In the genomic region with DNA sequence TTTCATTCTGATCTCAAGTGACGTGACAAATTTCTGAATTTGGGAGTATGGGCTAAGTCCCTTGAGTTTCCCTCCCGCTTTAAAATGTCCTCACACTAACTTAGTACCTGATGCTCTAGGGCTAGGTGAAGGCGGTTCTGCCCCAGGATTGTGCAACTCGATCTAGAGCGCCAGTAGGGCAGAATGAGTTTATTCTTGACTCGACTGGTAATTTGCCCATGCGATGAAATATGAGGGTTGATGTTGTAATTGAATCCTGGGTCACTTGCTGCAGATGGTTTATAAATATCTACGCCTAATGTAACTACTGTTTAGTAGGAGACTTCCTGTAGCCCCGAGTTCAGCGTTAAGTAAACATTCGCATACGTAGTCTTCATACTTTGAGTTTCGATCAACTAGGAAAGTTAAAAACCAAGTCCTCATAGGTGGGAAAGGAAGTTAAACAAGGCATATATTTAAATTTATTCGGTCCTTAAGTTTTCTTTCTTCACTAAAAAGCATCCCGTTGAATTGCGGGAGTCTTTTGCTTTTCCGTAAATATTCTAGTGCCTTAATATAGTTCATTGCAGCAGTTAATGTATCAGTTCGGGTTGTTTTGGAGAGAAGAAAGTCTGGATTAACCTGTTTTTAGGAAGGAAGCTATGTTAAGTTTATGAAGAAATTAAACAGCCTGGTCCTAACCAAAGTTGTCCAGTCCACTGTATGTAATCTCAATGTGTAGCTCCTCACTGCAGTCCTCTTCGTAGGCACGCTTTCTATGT, we compare ENCODE assay signal across 8 cellular contexts. TPM values are rescaled to one million over a fixed set of nuclear protein-coding genes. Genes with fewer than 3 reads are reported as not detected.
DNase-seq lines count a peak whose midpoint lies in the region; ATAC-seq and TF ChIP-seq lines count a peak whose summit lies in the region.

No MANE protein-coding gene starts in this region.

- H3K4me3 ChIP-seq in Jurkat, Clone E6-1 (ENCODE audit: low read length): peak overlapping the region; percentile 94
- H3K4me3 ChIP-seq in neural progenitor cell: peak overlapping the region; percentile 82

- H3K27ac ChIP-seq in neural progenitor cell: peak overlapping the region; percentile 100

- peaks cover 14% of the 10 kb centered on the region for H3K36me3 Mint-ChIP-seq in T-helper 2 cell treated with Interferon-gamma antibody and Interleukin-4, amounts not matched to agents 5 μg/mL and 100 μg/mL, for 36 hours (ENCODE audit: low read depth)
- H3K36me3 Mint-ChIP-seq in neural progenitor cell: peaks cover 4% of the 10 kb centered on the region

- no peaks in the 10 kb centered on the region for H3K9me3 ChIP-seq in neural progenitor cell (ENCODE audit: low read depth)

- H3K27me3 ChIP-seq in neural progenitor cell: no peaks in the 10 kb centered on the region

- peak overlapping the region; percentile 94 for H3K4me3 Mint-ChIP-seq in T-helper 2 cell treated with Interferon-gamma antibody and Interleukin-4, amounts not matched to agents 5 μg/mL and 100 μg/mL, for 36 hours
- peak overlapping the region; percentile 98 for H3K4me3 Mint-ChIP-seq in neural progenitor cell

- H2AFZ ChIP-seq in neural progenitor cell (replicated peaks): peak overlapping the region; percentile 44

- H3K4me1 ChIP-seq in neural progenitor cell: peaks cover 13% of the 10 kb centered on the region

- H3K9ac ChIP-seq in neural progenitor cell: peak overlapping the region; percentile 93

- in situ Hi-C loops in Caki2 (cut with HindIII; ENCODE audit: low pct_unique_long_range_greater_than_20kb, low sequenced_read_pairs): no loop called here

- peaks cover 30% of the 10 kb centered on the region for H3F3A ChIP-seq in neural progenitor cell (ENCODE audit: low read depth)

- no peaks in the 10 kb centered on the region for H3K36me3 ChIP-seq in neural progenitor cell

- DNase-seq in Caki2 (ENCODE audit: low read depth) (peak; percentile 35), neural progenitor cell (ENCODE audit: low spot score) (peak; percentile 36), amniotic stem cell (lab: John Stamatoyannopoulos, UW) (no peak), NCI-H2029 treated with DMSO at 0.1 percent for 48 hours (lab: John Stamatoyannopoulos, UW) (no peak)
- no peak for DNase-seq in Jurkat, Clone E6-1 (ENCODE audit: low read depth, low spot score)
- DNase-seq in T-helper 2 cell treated with Interferon-gamma antibody and Interleukin-4, amounts not matched to agents 5 μg/mL and 100 μg/mL, for 36 hours (ENCODE audit: low spot score): peak; percentile 18

- H3K4me2 ChIP-seq in neural progenitor cell: peak overlapping the region; percentile 96

- H3K27ac Mint-ChIP-seq in T-helper 2 cell treated with Interferon-gamma antibody and Interleukin-4, amounts not matched to agents 5 μg/mL and 100 μg/mL, for 36 hours: peak overlapping the region; percentile 94
- peak overlapping the region; percentile 99 for H3K27ac Mint-ChIP-seq in neural progenitor cell

- H3K4me1 Mint-ChIP-seq in T-helper 2 cell treated with Interferon-gamma antibody and Interleukin-4, amounts not matched to agents 5 μg/mL and 100 μg/mL, for 36 hours (ENCODE audit: low read depth): peaks cover 36% of the 10 kb centered on the region
- H3K4me1 Mint-ChIP-seq in neural progenitor cell: peaks cover 20% of the 10 kb centered on the region

- H4K20me1 ChIP-seq in neural progenitor cell (ENCODE audit: low read depth): peaks cover 51% of the 10 kb centered on the region

- peaks cover 87% of the 10 kb centered on the region for H3K79me2 ChIP-seq in neural progenitor cell (ENCODE audit: low read depth)

- no peak for TF ChIP-seq CTCF in neural progenitor cell (IDR thresholded peaks at IDR 0.05)

- no peaks in the 10 kb centered on the region for H3K9me3 Mint-ChIP-seq in T-helper 2 cell treated with Interferon-gamma antibody and Interleukin-4, amounts not matched to agents 5 μg/mL and 100 μg/mL, for 36 hours
- no peaks in the 10 kb centered on the region for H3K9me3 Mint-ChIP-seq in neural progenitor cell

- no peaks in the 10 kb centered on the region for H3K27me3 Mint-ChIP-seq in T-helper 2 cell treated with Interferon-gamma antibody and Interleukin-4, amounts not matched to agents 5 μg/mL and 100 μg/mL, for 36 hours (ENCODE audit: low read depth)
- H3K27me3 Mint-ChIP-seq in neural progenitor cell (ENCODE audit: insufficient read depth, low read depth): no peaks in the 10 kb centered on the region

- ATAC-seq in esophagus mucosa (peak; percentile 22), GM18867 (IDR thresholded peaks at IDR 0.05; ENCODE audit: unreplicated experiment) (no peak)

RNA-seq across cellular contexts. Expression of a gene that starts 1.6 kb away (rescaled TPM):
- 32.1 and 34.5 TPM in 2 replicates for total RNA-seq in Caki2 (2014; rRNA removed; shearing (Covaris generic); ENCODE audit: low replicate concordance)
- 91.9 TPM for polyA plus RNA-seq in Jurkat, Clone E6-1 (2012; ENCODE audit: insufficient read depth, insufficient read length)
- total RNA-seq in esophagus mucosa: 28.3 TPM
- total RNA-seq in neural progenitor cell (ENCODE audit: low replicate concordance): 75.7 and 76.3 TPM in 2 replicates

RNA-seq across cellular contexts. Expression of a gene that starts 35.3 kb away (rescaled TPM):
- 3.4 and 11.0 TPM in 2 replicates for total RNA-seq in Caki2 (2014; rRNA removed; shearing (Covaris generic); ENCODE audit: low replicate concordance)
- polyA plus RNA-seq in Jurkat, Clone E6-1 (2012; ENCODE audit: insufficient read depth, insufficient read length): 31.6 TPM
- 14.3 TPM for total RNA-seq in esophagus mucosa
- total RNA-seq in neural progenitor cell (ENCODE audit: low replicate concordance): 8.7 and 13.5 TPM in 2 replicates

Comparison
In these comparisons a context has a peak if more than half of its experiments do, and no peak if none do; other contexts are left out.
1. DNase-seq: peak in Caki2 (single experiment), T-helper 2 cell treated with Interferon-gamma antibody and Interleukin-4, amounts not matched to agents 5 μg/mL and 100 μg/mL, for 36 hours (single experiment) and neural progenitor cell (single experiment); none in Jurkat, Clone E6-1 (single experiment), amniotic stem cell (single experiment) and NCI-H2029 treated with DMSO at 0.1 percent for 48 hours (single experiment).